ENCODE assay signal across 8 cellular contexts in genomic region chr12:9648701-9649531, GRCh38. TPM values are rescaled to one million over a fixed set of nuclear protein-coding genes. Genes with fewer than 3 reads are reported as not detected.
A peak's percentile ranks its signal among the peaks of the same experiment; 100 is the strongest.
DNase-seq lines count a peak whose midpoint lies in the region; ATAC-seq, FAIRE-seq and TF ChIP-seq lines count a peak whose summit lies in the region.

No MANE protein-coding gene starts in this region.

- 6% methylated on average over 13 of the region's 13 CpGs for WGBS in aorta, 2 donors

- H3K4me3 ChIP-seq in Karpas-422 (ENCODE audit: low read length) (peak overlapping the region; percentile 64), bronchial epithelial cell (ENCODE audit: low read depth, low read length) (peak overlapping the region; percentile 54), aorta (ENCODE audit: low read length in 2 of 2) (peak overlapping the region; percentile 52 to 70)

- peak; percentile 24 for ATAC-seq in aorta (ENCODE audit: low FRiP score)
- ATAC-seq in GM18505 (IDR thresholded peaks at IDR 0.05; ENCODE audit: unreplicated experiment): no peak

- H3K9me3 ChIP-seq in Karpas-422 (ENCODE audit: low read length) (no peaks in the 10 kb centered on the region), aorta (ENCODE audit: control insufficient read depth, low read length) (no peaks in the 10 kb centered on the region)

- H3K27me3 ChIP-seq in Karpas-422 (ENCODE audit: low read length) (no peaks in the 10 kb centered on the region), bronchial epithelial cell (ENCODE audit: control insufficient read depth, insufficient read depth, low read length) (no peaks in the 10 kb centered on the region), aorta (ENCODE audit: control insufficient read depth in 1 of 2, insufficient read depth in 2 of 2, low read length in 1 of 2) (no peaks in the 10 kb centered on the region)

- no peaks in the 10 kb centered on the region for H4K20me1 ChIP-seq in Karpas-422 (ENCODE audit: insufficient read depth, low read depth, low read length)

- no peaks in the 10 kb centered on the region for H3K36me3 ChIP-seq in Karpas-422 (ENCODE audit: insufficient read depth, low read length)
- H3K36me3 ChIP-seq in bronchial epithelial cell (ENCODE audit: control insufficient read depth, insufficient read depth, low read length): no peaks in the 10 kb centered on the region
- H3K36me3 ChIP-seq in aorta (ENCODE audit: control insufficient read depth in 1 of 2, insufficient read depth in 2 of 2, low read length in 1 of 2): no peaks in the 10 kb centered on the region

- H3K79me2 ChIP-seq in Karpas-422 (ENCODE audit: low read length): no peaks in the 10 kb centered on the region

- H3K9me2 ChIP-seq in Karpas-422 (replicated peaks; ENCODE audit: insufficient read depth, low read length): no peaks in the 10 kb centered on the region

- H3K9ac ChIP-seq in Karpas-422 (ENCODE audit: low read length): peak overlapping the region; percentile 68

- DNase-seq in CD1c-positive myeloid dendritic cell (ENCODE audit: extremely low spot score) (peak; percentile 58), Karpas-422 (peak; percentile 58), bronchial epithelial cell (ENCODE audit: low read depth) (no peak), lung microvascular endothelial cell (ENCODE audit: low read depth in 2 of 2) (peak; percentile 4 to 31), aorta (no peak), NCI-H345 (lab: John Stamatoyannopoulos, UW) (no peak), H54 (ENCODE audit: insufficient read length, low spot score) (no peak)

- TF ChIP-seq POLR2A in GM18505 (IDR thresholded peaks at IDR 0.05; ENCODE audit: borderline replicate concordance, extremely low read depth, insufficient read depth, insufficient read length) (no peak), H54 (IDR thresholded peaks at IDR 0.05; ENCODE audit: low read depth, low read length) (no peak)

- FAIRE-seq in bronchial epithelial cell (lab: Jason Lieb, UNC) (no peak), H54 (lab: Jason Lieb, UNC) (no peak)

- intact Hi-C loops in aorta (cut with DNase I): no loop called here

- peak overlapping the region; percentile 90; the same call in 1 of the 2 replicates for H2AFZ ChIP-seq in Karpas-422 (ENCODE audit: low read length)

- peak overlapping the region; percentile 67 for H3K4me2 ChIP-seq in Karpas-422 (ENCODE audit: low read depth, low read length, poor library complexity, severe bottlenecking)

- H3K27ac ChIP-seq in Karpas-422 (ENCODE audit: low read length) (peak overlapping the region; percentile 80), aorta (ENCODE audit: low read depth in 1 of 2, low read length in 2 of 2) (no peak overlapping the region)

- TF ChIP-seq CTCF in bronchial epithelial cell (IDR thresholded peaks at IDR 0.05; ENCODE audit: insufficient read depth, low read length, severe bottlenecking): no peak

- H3K4me1 ChIP-seq in Karpas-422 (ENCODE audit: low read length) (peaks cover 54% of the 10 kb centered on the region), aorta (ENCODE audit: control insufficient read depth in 1 of 2, insufficient read depth in 2 of 2, low read length in 2 of 2) (no peaks in the 10 kb centered on the region)

RNA-seq across cellular contexts. Expression of gene CLEC2D, which starts 20.6 kb away (rescaled TPM):
- total RNA-seq in Karpas-422 (2014; rRNA removed; shearing (Covaris generic); ENCODE audit: low replicate concordance): 1.5 and 3.2 TPM in 2 replicates
- total RNA-seq in bronchial epithelial cell (1.9 and 2.6 TPM in 2 replicates), lung microvascular endothelial cell (0.99 and 1.3 TPM in 2 replicates), aorta (10 to 100 TPM; 16.0 to 36.5 TPM)
- 1 to 10 TPM in 1 of 2 donors, under 1 TPM in 1; 0.25 to 3.0 TPM for polyA plus RNA-seq in aorta

RNA-seq across cellular contexts. Expression of gene KLRB1, which starts 41.2 kb away (rescaled TPM):
- not detected in 2 replicates for total RNA-seq in Karpas-422 (2014; rRNA removed; shearing (Covaris generic); ENCODE audit: low replicate concordance)
- total RNA-seq in bronchial epithelial cell: not detected in 2 replicates
- not detected in 2 replicates for total RNA-seq in lung microvascular endothelial cell
- 1 to 10 TPM; 1.1 to 1.6 TPM for total RNA-seq in aorta
- not detected for polyA plus RNA-seq in aorta

Comparison
In these comparisons a context has a peak if more than half of its experiments do, and no peak if none do; other contexts are left out.
1. DNase-seq: peak in CD1c-positive myeloid dendritic cell (single experiment), Karpas-422 (single experiment) and lung microvascular endothelial cell (2 of 2); none in bronchial epithelial cell (single experiment), aorta (0 of 2), NCI-H345 (single experiment) and H54 (single experiment).
2. Peak in every context shown above with its lines, with median percentiles within 50 percentile points of each other: H3K4me3 ChIP-seq.